Comparison of ENCODE assay signal across 8 cellular contexts in the genomic region with DNA sequence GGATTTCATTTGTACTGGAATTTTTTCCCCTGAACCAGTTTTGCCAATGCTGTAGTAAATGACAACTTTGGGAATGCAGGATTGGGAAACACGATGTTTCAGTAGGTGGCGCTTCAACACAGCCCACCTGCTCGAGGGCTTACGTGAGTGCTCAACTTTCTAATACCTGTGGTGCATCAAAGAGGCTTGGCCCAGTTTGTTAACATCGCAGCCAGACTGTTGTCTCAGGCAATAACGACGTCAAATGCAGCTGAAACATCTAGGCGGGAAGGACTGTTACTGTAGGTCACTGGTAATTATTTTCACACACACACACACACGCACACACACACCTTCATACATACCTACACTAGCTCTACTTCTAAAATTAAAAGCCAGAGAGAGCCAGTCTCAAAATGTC.
DNase-seq lines count a peak whose midpoint lies in the region; TF ChIP-seq lines count a peak whose summit lies in the region.

No MANE protein-coding gene starts in this region.

- no peaks in the 10 kb centered on the region for H3K36me3 ChIP-seq in effector memory CD4-positive, alpha-beta T cell (ENCODE audit: control insufficient read depth, insufficient read depth, low read length)

- DNase-seq in GM04504 (ENCODE audit: low read depth) (peak; percentile 10), NCI-H1694 (lab: John Stamatoyannopoulos, UW) (peak; percentile 52), astrocyte of the cerebellum (ENCODE audit: low read depth) (peak; percentile 55), kidney tubule cell (ENCODE audit: low spot score) (peak; percentile 66), activated gamma-delta T cell treated with Interleukin-2 at 50 U/mL for 16 hours (no peak)
- no peak for DNase-seq in activated CD4-positive, alpha-beta T cell treated with anti-CD3 and anti-CD28 coated beads, Interleukin-2, amount 50 U/mL, for 1 hour
- DNase-seq in effector memory CD4-positive, alpha-beta T cell: no peak
- no peak for DNase-seq in activated CD4-positive, alpha-beta T cell treated with anti-CD3 and anti-CD28 coated beads for 48 hours

- in situ Hi-C loops in astrocyte of the cerebellum (cut with HindIII; ENCODE audit: low sequenced_read_pairs): no loop called here

- H3K27ac ChIP-seq in effector memory CD4-positive, alpha-beta T cell (ENCODE audit: insufficient read depth, low read length, poor library complexity, severe bottlenecking): no peak overlapping the region

- no peak overlapping the region for H3K4me3 ChIP-seq in astrocyte of the cerebellum (ENCODE audit: low read depth, low read length)
- H3K4me3 ChIP-seq in effector memory CD4-positive, alpha-beta T cell (ENCODE audit: insufficient read depth, low read depth, low read length, poor library complexity, severe bottlenecking): no peak overlapping the region

- no peaks in the 10 kb centered on the region for H3K27me3 ChIP-seq in effector memory CD4-positive, alpha-beta T cell (replicated peaks; ENCODE audit: control insufficient read depth, insufficient read depth, low read length, poor library complexity, severe bottlenecking)

- no peaks in the 10 kb centered on the region for H3K9me3 ChIP-seq in effector memory CD4-positive, alpha-beta T cell (ENCODE audit: control insufficient read depth, low read length)

- peak; percentile 83 for TF ChIP-seq CTCF in astrocyte of the cerebellum (IDR thresholded peaks at IDR 0.05; ENCODE audit: low read depth, low read length, missing control alignments)

- no peaks in the 10 kb centered on the region for H3K4me1 ChIP-seq in effector memory CD4-positive, alpha-beta T cell (ENCODE audit: control insufficient read depth, insufficient read depth, low read length, poor library complexity, severe bottlenecking)

Comparison
In these comparisons a context has a peak if more than half of its experiments do, and no peak if none do; other contexts are left out.
1. DNase-seq: peak in GM04504 (single experiment), NCI-H1694 (single experiment), astrocyte of the cerebellum (single experiment) and kidney tubule cell (single experiment); none in activated gamma-delta T cell treated with Interleukin-2 at 50 U/mL for 16 hours (single experiment), activated CD4-positive, alpha-beta T cell treated with anti-CD3 and anti-CD28 coated beads, Interleukin-2, amount 50 U/mL, for 1 hour (single experiment), effector memory CD4-positive, alpha-beta T cell (0 of 3) and activated CD4-positive, alpha-beta T cell treated with anti-CD3 and anti-CD28 coated beads for 48 hours (single experiment).